Comparison of ENCODE assay signal across 6 cellular contexts in genomic region chr10:133518517-133518916, GRCh38. TPM values are rescaled to one million over a fixed set of nuclear protein-coding genes. Genes with fewer than 3 reads are reported as not detected.
"Had no signal": no experiment of that assay in that cellular context is flagged by ENCODE, and none has a peak within 500 bp of the region (broad histone marks: within the 10 kb centered on the region; RNA-seq: fewer than 3 reads in every experiment).

No MANE protein-coding gene starts in this region.

RNA-seq across cellular contexts. Expression of gene SYCE1, which starts 46.9 kb away (rescaled TPM):
- total RNA-seq: left colon, mesothelial cell of epicardium, mononuclear cell, progenitor cell of endocrine pancreas, pulmonary artery endothelial cell had no signal
- polyA plus RNA-seq: keratinocyte had no signal
